ENCODE assay signal across 17 cellular contexts in the genomic region with DNA sequence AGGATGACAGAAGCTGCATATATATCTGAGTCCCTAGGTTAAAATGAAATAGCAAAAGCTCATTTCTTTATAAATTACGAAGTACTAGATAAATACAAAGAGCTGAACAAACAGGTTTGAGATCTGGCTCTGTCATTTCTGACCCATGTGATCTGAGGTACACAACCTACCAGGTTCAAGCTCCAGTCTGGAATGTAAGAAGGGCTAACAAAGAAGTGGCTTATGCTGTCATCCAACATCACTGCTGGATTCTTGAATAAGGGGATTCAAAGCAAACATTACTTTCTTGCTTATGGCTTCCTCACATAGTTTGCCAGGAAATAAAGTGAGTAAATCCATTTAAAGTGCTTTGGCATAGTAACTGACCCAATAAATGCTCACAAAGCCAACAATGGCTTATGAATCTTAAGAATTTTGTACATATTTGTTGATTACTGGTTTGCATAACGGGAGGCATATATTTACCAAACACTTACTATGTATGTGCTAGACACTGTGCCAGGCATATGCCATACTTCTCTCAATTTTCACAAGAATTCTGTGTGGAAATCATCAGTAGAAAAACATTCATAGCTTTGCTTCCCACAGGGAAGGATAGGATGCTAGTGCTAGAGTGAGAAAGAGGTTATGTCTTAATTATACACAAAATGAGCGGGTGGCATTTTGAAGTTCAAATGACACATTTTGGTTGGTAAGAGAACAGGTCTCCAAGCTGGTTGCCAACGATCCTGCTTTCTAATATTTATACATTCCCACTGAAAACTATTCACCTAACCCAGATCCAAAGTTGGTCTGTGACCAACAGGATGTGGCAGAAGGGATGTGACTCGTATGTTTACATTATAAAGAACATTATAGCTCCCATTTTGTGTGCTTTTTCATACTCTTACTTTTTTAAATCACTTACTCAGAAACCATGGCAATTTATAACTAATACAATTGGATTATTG. TPM values are rescaled to one million over a fixed set of nuclear protein-coding genes. Genes with fewer than 3 reads are reported as not detected.
DNase-seq lines count a peak whose midpoint lies in the region; ATAC-seq and TF ChIP-seq lines count a peak whose summit lies in the region.
"Had no signal": no experiment of that assay in that cellular context is flagged by ENCODE, and none has a peak within 500 bp of the region (broad histone marks: within the 10 kb centered on the region; RNA-seq: fewer than 3 reads in every experiment).

No MANE protein-coding gene starts in this region.

- intact Hi-C loops in A673 (cut with micrococcal nuclease; ENCODE audit: unreplicated experiment) (no loop called here), lower leg skin (cut with DNase I; ENCODE audit: low total_unique reads) (no loop called here)

- BruUV-seq in A673 (replicated peaks; lab: Mats Ljungman, UMichigan) = no TSS peak

- no peak overlapping the region for H3K9ac ChIP-seq in adipocyte (ENCODE audit: low read length)

- H3K36me3 ChIP-seq in A673 (ENCODE audit: insufficient read depth, low read length, poor library complexity, severe bottlenecking) (peaks cover 73% of the 10 kb centered on the region), adipocyte (ENCODE audit: control insufficient read depth, insufficient read depth, low read length, severe bottlenecking) (peaks cover 45% of the 10 kb centered on the region)

- TF ChIP-seq POLR2A in lower leg skin (IDR thresholded peaks at IDR 0.05) = no peak

- peak overlapping the region; percentile 18 for H3K27ac ChIP-seq in A673 (ENCODE audit: low read depth, low read length, poor library complexity, severe bottlenecking)
- H3K27ac ChIP-seq: adrenal gland, lower lobe of right lung had no signal

- H3K27me3 ChIP-seq in A673 (replicated peaks; ENCODE audit: insufficient read depth, low read depth, low read length, poor library complexity) = no peaks in the 10 kb centered on the region
- no peaks in the 10 kb centered on the region for H3K27me3 ChIP-seq in adipocyte (replicated peaks; ENCODE audit: control insufficient read depth, insufficient read depth, low read length)
- H3K27me3 ChIP-seq: adrenal gland, dorsolateral prefrontal cortex had no signal

- no peak for TF ChIP-seq CTCF in A673 (conservative IDR thresholded peaks at IDR 0.05; ENCODE audit: low read depth, low read length)
- no peak for TF ChIP-seq CTCF in lower leg skin (IDR thresholded peaks at IDR 0.05)

- H3K4me1 ChIP-seq in A673 (ENCODE audit: insufficient read depth, low read length, poor library complexity, severe bottlenecking) (peaks cover 26% of the 10 kb centered on the region), adipocyte (ENCODE audit: control insufficient read depth, insufficient read depth, low read length) (peaks cover 6% of the 10 kb centered on the region)
- H3K4me1 ChIP-seq: lower lobe of right lung had no signal

- CTCF ChIA-PET in A673 (lab: Charles Lee) = no interaction called here

- H3K4me3 ChIP-seq in A673 (ENCODE audit: low read depth, low read length, poor library complexity, severe bottlenecking) = no peak overlapping the region
- H3K4me3 ChIP-seq in adipocyte (ENCODE audit: low read length) = no peak overlapping the region
- no peak overlapping the region for H3K4me3 ChIP-seq in lower leg skin (ENCODE audit: low read depth, poor library complexity, severe bottlenecking)
- H3K4me3 ChIP-seq: adrenal gland, dorsolateral prefrontal cortex, lower lobe of right lung had no signal

- WGBS in lower leg skin, 2 donors = 70 to 89% methylated on average over 5 of the region's 5 CpGs

- POLR2A ChIA-PET in A673 (lab: Charles Lee; ENCODE audit: low non-redundant PET) = no interaction called here

- no peak for ATAC-seq in HG03025 (IDR thresholded peaks at IDR 0.05; ENCODE audit: low FRiP score, unreplicated experiment)
- ATAC-seq: sciatic nerve had no signal

- DNase-seq in A673 (ENCODE audit: low spot score) (no peak), H4 (ENCODE audit: low spot score) (peak; percentile 13), adipocyte (ENCODE audit: low read depth) (peak; percentile 22), kidney glomerular epithelial cell (lab: John Stamatoyannopoulos, UW) (peak; percentile 18), NCI-H510A treated with DMSO at 0.1 percent for 48 hours (lab: John Stamatoyannopoulos, UW) (no peak), SHP77 (lab: John Stamatoyannopoulos, UW) (no peak), lower leg skin (ENCODE audit: low spot score in 2 of 2) (no peak)
- DNase-seq: activated T-cell treated with anti-CD3 and anti-CD28 coated beads for 4 hours; adrenal gland; AML-193; dorsolateral prefrontal cortex; lower lobe of right lung; NCI-H1436 treated with DMSO at 0.1 percent for 48 hours; NCI-H524; stimulated activated naive CD4-positive, alpha-beta T cell had no signal

- no peaks in the 10 kb centered on the region for H3K9me3 ChIP-seq in A673 (ENCODE audit: low read depth, low read length, poor library complexity, severe bottlenecking)
- H3K9me3 ChIP-seq in adipocyte (ENCODE audit: control insufficient read depth, low read length) = no peaks in the 10 kb centered on the region
- H3K9me3 ChIP-seq: adrenal gland, lower lobe of right lung had no signal

RNA-seq across cellular contexts. Expression of a gene that starts 38.7 kb away (rescaled TPM):
- total RNA-seq in A673 (2021) (21.7 and 25.0 TPM in 2 replicates), lower leg skin (1 to 10 TPM in 1 of 4 donors, under 1 TPM in 3; 0.30 to 3.2 (median 0.96) TPM)
- 0.93 and 1.5 TPM in 2 replicates for total RNA-seq in H4 (2014; rRNA removed; shearing (Covaris generic))

Comparison
In these comparisons a context has a peak if more than half of its experiments do, and no peak if none do; other contexts are left out.
1. DNase-seq: peak in H4 (single experiment), adipocyte (single experiment) and kidney glomerular epithelial cell (single experiment); none in A673 (single experiment), NCI-H510A treated with DMSO at 0.1 percent for 48 hours (single experiment), SHP77 (0 of 2) and lower leg skin (0 of 2).